Comparison of ENCODE assay signal across 1 cellular context in genomic region chr11:121112498-121113455, GRCh38.
TF ChIP-seq lines count a peak whose summit lies in the region.

No MANE protein-coding gene starts in this region.

TF ChIP-seq in WTC11, 78 proteins besides CTCF, POLR2A, EP300 and RAD21 (continued from another document):
- TF ChIP-seq PRDM15 (CRISPR knock-in tag; IDR thresholded peaks at IDR 0.05) = no peak
- no peak for TF ChIP-seq ATF2 (CRISPR knock-in tag; IDR thresholded peaks at IDR 0.05; ENCODE audit: borderline replicate concordance, low read depth)
- TF ChIP-seq RELA (CRISPR knock-in tag; IDR thresholded peaks at IDR 0.05; ENCODE audit: borderline replicate concordance) = no peak
